In the genomic region with DNA sequence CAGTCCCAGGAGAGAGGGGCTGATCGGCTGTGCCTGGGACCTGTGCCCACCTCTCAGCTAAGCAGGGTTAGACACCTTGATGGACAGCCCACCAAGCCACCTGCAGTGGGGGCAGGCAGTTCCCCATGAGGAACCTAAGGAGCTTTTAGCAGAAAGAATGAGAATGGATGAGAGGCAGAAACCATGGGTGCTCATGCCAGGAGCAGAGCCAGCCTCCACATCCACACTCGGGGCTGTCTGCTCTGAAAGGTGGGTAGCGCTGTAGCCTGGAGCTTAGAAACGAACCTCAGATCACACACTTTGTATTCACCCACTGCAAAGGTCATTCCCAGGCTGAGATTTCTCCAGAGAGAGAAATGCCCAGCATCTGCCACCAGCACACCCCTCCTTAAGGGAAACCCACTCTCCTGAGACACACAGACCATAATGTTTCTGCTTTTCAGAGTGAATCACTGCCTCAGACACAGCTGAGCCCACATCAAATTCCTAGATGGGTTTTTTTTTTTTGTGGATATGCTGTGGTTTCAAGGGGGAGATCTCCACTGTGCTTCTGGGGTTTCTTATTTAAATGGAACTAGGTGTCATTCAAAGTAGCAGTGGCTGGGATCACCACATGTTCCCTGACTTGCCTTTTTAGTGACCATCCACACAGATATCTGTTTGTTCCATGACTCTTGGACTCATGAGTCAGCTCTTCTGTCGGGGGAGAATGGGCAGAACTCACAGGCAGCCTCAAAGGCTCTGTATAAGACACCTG, we compare ENCODE assay signal across 18 cellular contexts.
DNase-seq lines count a peak whose midpoint lies in the region; ATAC-seq, FAIRE-seq and TF ChIP-seq lines count a peak whose summit lies in the region.
"Had no signal": no experiment of that assay in that cellular context is flagged by ENCODE, and none has a peak within 500 bp of the region (broad histone marks: within the 10 kb centered on the region; RNA-seq: fewer than 3 reads in every experiment).

No MANE protein-coding gene starts in this region.

- H3K27ac ChIP-seq in RWPE1 = no peak overlapping the region
- H3K27ac ChIP-seq: stomach, vagina had no signal

- FAIRE-seq in HTR-8/SVneo (lab: Jason Lieb, UNC) = peak; percentile 28

- CTCF ChIA-PET in RWPE1 (lab: Yijun Ruan, JAX) = interaction anchor here (1.3 kb wide), 1 partner anchor 68 kb away, joined by 3 read pairs; no protein-coding TSS in a partner anchor

- no peak for TF ChIP-seq CTCF in RWPE1 (conservative IDR thresholded peaks at IDR 0.05; ENCODE audit: low read depth)

- DNase-seq in AG08395 (ENCODE audit: low spot score) (peak; percentile 45), HTR-8/SVneo (ENCODE audit: insufficient read length, low spot score) (no peak), amniotic epithelial cell (ENCODE audit: low read depth) (peak; percentile 46), myocyte (ENCODE audit: low read depth) (peak; percentile 93), RWPE1 (ENCODE audit: low spot score) (no peak)
- DNase-seq: activated CD4-positive, alpha-beta T cell treated with anti-CD3 and anti-CD28 coated beads, Interleukin-2, amount 50 U/mL, for 1 hour; Calu3; foreskin melanocyte; NCI-H2081; NCI-H774; SHP77 treated with DMSO at 0.1 percent for 48 hours; stomach; T-helper 9 cell had no signal

- POLR2A ChIA-PET in RWPE1 (lab: Yijun Ruan, JAX; ENCODE audit: low non-redundant PET) = no interaction called here

- ATAC-seq in HG03521 (IDR thresholded peaks at IDR 0.05; ENCODE audit: unreplicated experiment) (no peak), HG03280 (IDR thresholded peaks at IDR 0.05; ENCODE audit: unreplicated experiment) (no peak), GM18502 (IDR thresholded peaks at IDR 0.05; ENCODE audit: poor library complexity, unreplicated experiment) (no peak)
- ATAC-seq: activated naive CD4-positive, alpha-beta T cell treated with anti-CD3 and anti-CD28 coated beads, Interleukin-2, amount 50 U/mL, for 72 hours had no signal

Comparison
In these comparisons a context has a peak if more than half of its experiments do, and no peak if none do; other contexts are left out.
1. DNase-seq: peak in AG08395 (single experiment), amniotic epithelial cell (single experiment) and myocyte (single experiment); none in HTR-8/SVneo (single experiment) and RWPE1 (single experiment).